22 cellular contexts compared by ENCODE assay signal in genomic region chr5:17696625-17697024, GRCh38.
A peak's percentile ranks its signal among the peaks of the same experiment; 100 is the strongest.
DNase-seq lines count a peak whose midpoint lies in the region; ATAC-seq, FAIRE-seq and TF ChIP-seq lines count a peak whose summit lies in the region.
"Had no signal": no experiment of that assay in that cellular context is flagged by ENCODE, and none has a peak within 500 bp of the region (broad histone marks: within the 10 kb centered on the region; RNA-seq: fewer than 3 reads in every experiment).

No MANE protein-coding gene starts in this region.

- CTCF ChIA-PET in HepG2 (lab: Yijun Ruan, JAX; ENCODE audit: low intra/inter-chr PET ratio, low total read pairs) = no interaction called here
- CTCF ChIA-PET in IMR-90 (lab: Yijun Ruan, JAX) = interaction anchor here (0.7 kb wide), 1 partner anchor 15 kb away, joined by 5 read pairs; no protein-coding TSS in a partner anchor

- no peak overlapping the region for H4K8ac ChIP-seq in IMR-90 (ENCODE audit: low read depth in 2 of 2, low read length in 2 of 2)

- H3K23ac ChIP-seq in IMR-90 (ENCODE audit: low read depth, low read length) = no peak overlapping the region

- H3K18ac ChIP-seq in IMR-90 (ENCODE audit: low read depth, low read length) = no peak overlapping the region

- H3K4me1 ChIP-seq in HepG2 (ENCODE audit: insufficient read depth, low read length) = no peaks in the 10 kb centered on the region
- no peaks in the 10 kb centered on the region for H3K4me1 ChIP-seq in right lobe of liver
- no peaks in the 10 kb centered on the region for H3K4me1 ChIP-seq in IMR-90 (ENCODE audit: control insufficient read depth, insufficient read depth, low read length)
- H3K4me1 ChIP-seq: BE2C, Caco-2 had no signal

- TF ChIP-seq POLR2A in HepG2 (IDR thresholded peaks at IDR 0.05; ENCODE audit: insufficient read depth in 1 of 2, low read depth in 2 of 2, low read length in 2 of 2) = no peak
- TF ChIP-seq POLR2A in right lobe of liver (IDR thresholded peaks at IDR 0.05) = no peak
- no peak for TF ChIP-seq POLR2A in IMR-90 (IDR thresholded peaks at IDR 0.05; ENCODE audit: low read depth, low read length)

- in situ Hi-C loops in HepG2 (cut with HindIII; ENCODE audit: extremely low pct_ligation_motif_present, low pct_unique_long_range_greater_than_20kb) (no loop called here), IMR-90 (cut with MboI; ENCODE audit: low sequenced_read_pairs) (no loop called here)

- no peak for DNase-seq in HepG2 (ENCODE audit: low spot score)
- DNase-seq in right lobe of liver = no peak
- DNase-seq in IMR-90 = no peak
- no peak for DNase-seq in SK-N-MC (ENCODE audit: low read depth, low spot score)
- no peak for DNase-seq in hypothalamus (lab: John Stamatoyannopoulos, UW)
- no peak for DNase-seq in NOMO-1 (lab: John Stamatoyannopoulos, UW; ENCODE audit: unreplicated experiment in 2 of 2)
- DNase-seq: ACHN; BE2C; Caco-2; Calu3; CD4-positive, alpha-beta T cell; CD8-positive, alpha-beta T cell; DMS79 treated with DMSO at 0.1 percent for 48 hours; GF-D8 had no signal

- H4K91ac ChIP-seq in IMR-90 (ENCODE audit: insufficient read depth, low read depth, low read length) = no peak overlapping the region

- H4K5ac ChIP-seq in IMR-90 (ENCODE audit: low read depth, low read length) = no peak overlapping the region

- BruUV-seq in HepG2 (replicated peaks; lab: Mats Ljungman, UMichigan) (no TSS peak), IMR-90 (replicated peaks; lab: Mats Ljungman, UMichigan) (no TSS peak)

- H3K9ac ChIP-seq in HepG2 (ENCODE audit: insufficient read depth, low read depth, low read length) (no peak overlapping the region), IMR-90 (ENCODE audit: low read depth, low read length) (no peak overlapping the region), SK-N-MC (ENCODE audit: insufficient read length) (no peak overlapping the region)
- H3K9ac ChIP-seq: BLaER1 treated with 17β-estradiol and CSF1 and Interleukin-3, amounts not matched to agents 10 nM and 100 nM had no signal

- dilution Hi-C loops in IMR-90 (cut with HindIII; ENCODE audit: low sequenced_read_pairs, unreplicated experiment) = no loop called here

- H2AFZ ChIP-seq in HepG2 (ENCODE audit: low read length) (no peak overlapping the region), IMR-90 (replicated peaks; ENCODE audit: low read length, poor library complexity) (no peak overlapping the region)

- H3K9me1 ChIP-seq in IMR-90 (ENCODE audit: insufficient read depth, low read length) = no peaks in the 10 kb centered on the region

- H3K56ac ChIP-seq in IMR-90 (ENCODE audit: extremely low read depth, insufficient read depth, low read length) = no peak overlapping the region

- no peak for ATAC-seq in HepG2
- ATAC-seq in right lobe of liver = no peak
- ATAC-seq in IMR-90 (ENCODE audit: low read depth) = no peak
- ATAC-seq in HG02571 (IDR thresholded peaks at IDR 0.05; ENCODE audit: unreplicated experiment) = no peak
- ATAC-seq: CD8-positive, alpha-beta T cell had no signal

- TF ChIP-seq EP300 in HepG2 (IDR thresholded peaks at IDR 0.05; ENCODE audit: low read depth in 2 of 2, low read length in 2 of 2) (no peak), HepG2 (CRISPR knock-in tag; IDR thresholded peaks at IDR 0.05; ENCODE audit: borderline replicate concordance) (no peak)

- no peaks in the 10 kb centered on the region for H3K79me2 ChIP-seq in HepG2 (ENCODE audit: insufficient read depth, low read length)

- H2BK5ac ChIP-seq in IMR-90 (ENCODE audit: low read depth, low read length, poor library complexity, severe bottlenecking) = no peak overlapping the region

- TF ChIP-seq RAD21 in HepG2 (CRISPR knock-in tag; IDR thresholded peaks at IDR 0.05) = no peak
- no peak for TF ChIP-seq RAD21 in IMR-90 (IDR thresholded peaks at IDR 0.05; ENCODE audit: low read length)

- whole genome bisulfite sequencing in HepG2 (ENCODE audit: low lambda C conversion rate) = 0% methylated on average over 1 of the region's 1 CpG
- WGBS in right lobe of liver (ENCODE audit: insufficient coverage, low coverage, low lambda C conversion rate, missing lambda C conversion rate) = 41% methylated on average over 1 of the region's 1 CpG
- WGBS in IMR-90 (ENCODE audit: extremely low coverage in 2 of 2, insufficient read length in 1 of 2), 2 experiments = no CpG with 5 or more reads among the region's 1 CpG

- H3K4ac ChIP-seq in IMR-90 (ENCODE audit: low read depth, low read length) = no peak overlapping the region

- no peak overlapping the region for H2AK9ac ChIP-seq in IMR-90 (replicated peaks; ENCODE audit: low read depth, low read length, poor library complexity)

- H3K4me2 ChIP-seq in HepG2 (ENCODE audit: low read depth, low read length) (no peak overlapping the region), IMR-90 (ENCODE audit: low read depth, low read length) (no peak overlapping the region)

- H2AK5ac ChIP-seq in IMR-90 (ENCODE audit: low read depth, low read length) = no peak overlapping the region

- no peaks in the 10 kb centered on the region for H3K79me1 ChIP-seq in IMR-90 (ENCODE audit: low read depth in 1 of 2, low read length in 2 of 2)

- H4K20me1 ChIP-seq in HepG2 (ENCODE audit: insufficient read depth, low read length) (no peaks in the 10 kb centered on the region), IMR-90 (ENCODE audit: insufficient read depth, low read length) (no peaks in the 10 kb centered on the region)
- H4K20me1 ChIP-seq: BLaER1 treated with 17β-estradiol and CSF1 and Interleukin-3, amounts not matched to agents 10 nM and 100 nM had no signal

- H3K9me3 ChIP-seq in HepG2 (ENCODE audit: low read length) (peaks cover 68% of the 10 kb centered on the region), right lobe of liver (no peaks in the 10 kb centered on the region), IMR-90 (ENCODE audit: control insufficient read depth, insufficient read depth, low read length) (no peaks in the 10 kb centered on the region), SK-N-MC (ENCODE audit: low read depth, low read length) (no peaks in the 10 kb centered on the region)
- H3K9me3 ChIP-seq: BE2C, Caco-2 had no signal

- intact Hi-C loops in HepG2 (cut with micrococcal nuclease; ENCODE audit: unreplicated experiment) = no loop called here
- intact Hi-C loops in right lobe of liver (cut with DNase I) = no loop called here
- intact Hi-C loops in IMR-90 (cut with micrococcal nuclease) = no loop called here

- no peak for FAIRE-seq in HepG2 (lab: Jason Lieb, UNC)
- FAIRE-seq: D721Med, G401.6, GM12891, GM19239 had no signal

- H3K4me3 ChIP-seq in HepG2 (replicated peaks in 1 of 3; ENCODE audit: insufficient read depth in 1 of 3, low read depth in 2 of 3, low read length in 3 of 3) = no peak overlapping the region; a peak in 1 of 6 replicates
- H3K4me3 ChIP-seq in right lobe of liver = no peak overlapping the region
- no peak overlapping the region for H3K4me3 ChIP-seq in IMR-90 (ENCODE audit: insufficient read depth, low read depth, low read length)
- H3K4me3 ChIP-seq in SK-N-MC = no peak overlapping the region; the same call in 1 of the 2 replicates
- H3K4me3 ChIP-seq: BLaER1 treated with 17β-estradiol and CSF1 and Interleukin-3, amounts not matched to agents 10 nM and 100 nM had no signal

- H3K36me3 ChIP-seq in HepG2 (replicated peaks in 1 of 2; ENCODE audit: control insufficient read depth in 1 of 2, insufficient read depth in 2 of 2, low read length in 2 of 2) (no peaks in the 10 kb centered on the region), right lobe of liver (no peaks in the 10 kb centered on the region), IMR-90 (ENCODE audit: control insufficient read depth, insufficient read depth, low read length) (no peaks in the 10 kb centered on the region), SK-N-MC (ENCODE audit: insufficient read depth, low read length) (no peaks in the 10 kb centered on the region)
- H3K36me3 ChIP-seq: BE2C; BLaER1 treated with 17β-estradiol and CSF1 and Interleukin-3, amounts not matched to agents 10 nM and 100 nM had no signal

- POLR2A ChIA-PET in HepG2 (lab: Yijun Ruan, JAX) = no interaction called here
- POLR2A ChIA-PET in IMR-90 (lab: Charles Lee; ENCODE audit: unreplicated experiment) = no interaction called here

- H3K14ac ChIP-seq in IMR-90 (replicated peaks; ENCODE audit: low read depth, low read length) = no peak overlapping the region

- H2BK20ac ChIP-seq in IMR-90 (ENCODE audit: low read depth, low read length) = no peak overlapping the region

- H3K27me3 ChIP-seq in HepG2 (ENCODE audit: control insufficient read depth in 1 of 2, insufficient read depth in 2 of 2, low read length in 2 of 2) (no peaks in the 10 kb centered on the region), right lobe of liver (no peaks in the 10 kb centered on the region), IMR-90 (ENCODE audit: control insufficient read depth, insufficient read depth, low read length) (no peaks in the 10 kb centered on the region)
- H3K27me3 ChIP-seq: BE2C; BLaER1 treated with 17β-estradiol and CSF1 and Interleukin-3, amounts not matched to agents 10 nM and 100 nM had no signal

- TF ChIP-seq CTCF in HepG2 (CRISPR knock-in tag; IDR thresholded peaks at IDR 0.05) (no peak), right lobe of liver (IDR thresholded peaks at IDR 0.05) (no peak), IMR-90 (conservative IDR thresholded peaks at IDR 0.05; ENCODE audit: low read depth, low read length) (no peak)

- H2BK15ac ChIP-seq in IMR-90 (ENCODE audit: low read depth, low read length) = no peak overlapping the region

- H3K27ac ChIP-seq in HepG2 (ENCODE audit: extremely low read length, insufficient read depth, low read length) (no peak overlapping the region), right lobe of liver (no peak overlapping the region), IMR-90 (ENCODE audit: insufficient read depth, low read length) (no peak overlapping the region), SK-N-MC (peak overlapping the region; percentile 58; the same call in 1 of the 2 replicates)
- H3K27ac ChIP-seq: 22Rv1; BLaER1 treated with 17β-estradiol and CSF1 and Interleukin-3, amounts not matched to agents 10 nM and 100 nM; C4-2B had no signal

- no peak overlapping the region for H2BK120ac ChIP-seq in IMR-90 (ENCODE audit: low read depth, low read length)

TF ChIP-seq in HepG2, 621 proteins besides CTCF, POLR2A, EP300 and RAD21:
- peak; percentile 33 for TF ChIP-seq MAFF (IDR thresholded peaks at IDR 0.05; ENCODE audit: low read depth, low read length)
- peak; percentile 31 to 75; a peak in 2 of 4 replicates for TF ChIP-seq MAFK (conservative IDR thresholded peaks at IDR 0.05 in 1 of 2, IDR thresholded peaks at IDR 0.05 in 1 of 2; ENCODE audit: low read length in 2 of 2)
- TF ChIP-seq RFXAP (CRISPR knock-in tag; IDR thresholded peaks at IDR 0.05; ENCODE audit: borderline replicate concordance) = no peak

TF ChIP-seq in IMR-90, 13 proteins besides CTCF, POLR2A, EP300 and RAD21:
- TF ChIP-seq SMC3 (IDR thresholded peaks at IDR 0.05; ENCODE audit: low read depth, low read length) = no peak
- TF ChIP-seq MXI1 (IDR thresholded peaks at IDR 0.05; ENCODE audit: borderline replicate concordance, low read depth, low read length) = no peak
- no peak for TF ChIP-seq BHLHE40 (IDR thresholded peaks at IDR 0.05; ENCODE audit: low read depth, low read length)
- peak; percentile 65 for TF ChIP-seq MAFK (IDR thresholded peaks at IDR 0.05; ENCODE audit: low read depth, low read length)
